ENCODE assay signal across 8 cellular contexts in genomic region chr17:1107777-1108559, GRCh38.
DNase-seq lines count a peak whose midpoint lies in the region; ATAC-seq and TF ChIP-seq lines count a peak whose summit lies in the region.

No MANE protein-coding gene starts in this region.

- TF ChIP-seq CTCF in left ventricle myocardium inferior (IDR thresholded peaks at IDR 0.05; ENCODE audit: borderline replicate concordance), result no peak
- TF ChIP-seq CTCF in gastrocnemius medialis (IDR thresholded peaks at IDR 0.05 in 4 of 5, conservative IDR thresholded peaks at IDR 0.05 in 1 of 5), result no peak

- no peaks in the 10 kb centered on the region for H3K27me3 ChIP-seq in left ventricle myocardium inferior (ENCODE audit: low read depth)
- H3K27me3 ChIP-seq in gastrocnemius medialis, result no peaks in the 10 kb centered on the region

- peaks cover 38% of the 10 kb centered on the region for H3K4me1 Mint-ChIP-seq in activated T-cell treated with anti-CD3 and anti-CD28 coated beads, Interleukin-2, amount 50 U/mL, for 72 hours (ENCODE audit: low read depth)

- H3K4me3 ChIP-seq in left ventricle myocardium inferior (peak overlapping the region; percentile 70), gastrocnemius medialis (peak overlapping the region; percentile 64 to 73 (median 68))

- H3K36me3 Mint-ChIP-seq in activated T-cell treated with anti-CD3 and anti-CD28 coated beads, Interleukin-2, amount 50 U/mL, for 72 hours (ENCODE audit: insufficient read depth in 2 of 2), result peaks cover 0 to 5% of the 10 kb centered on the region in 2 donors

- H3K36me3 ChIP-seq in left ventricle myocardium inferior (no peaks in the 10 kb centered on the region), gastrocnemius medialis (no peaks in the 10 kb centered on the region)

- peak; percentile 39 for DNase-seq in HT-29 (ENCODE audit: low spot score)
- DNase-seq in activated T-cell treated with anti-CD3 and anti-CD28 coated beads, Interleukin-2, amount 50 U/mL, for 72 hours, result no peak
- no peak for DNase-seq in left ventricle myocardium inferior
- DNase-seq in gastrocnemius medialis, result no peak
- DNase-seq in DMS114 treated with DMSO at 0.1 percent for 48 hours (lab: John Stamatoyannopoulos, UW; ENCODE audit: unreplicated experiment), result no peak
- no peak for DNase-seq in stimulated activated CD4-positive, alpha-beta T cell treated with anti-CD3 and anti-CD28 coated beads, Interleukin-4, amount 100 ng/mL, for 24 hours
- no peak for DNase-seq in NCI-H1436 (lab: John Stamatoyannopoulos, UW)

- no peak for ATAC-seq in activated T-cell treated with anti-CD3 and anti-CD28 coated beads, Interleukin-2, amount 50 U/mL, for 72 hours (replicated peaks in 1 of 2)
- ATAC-seq in gastrocnemius medialis (no peak), GM21390 (IDR thresholded peaks at IDR 0.05; ENCODE audit: unreplicated experiment) (no peak)

- no peak overlapping the region for H3K27ac Mint-ChIP-seq in activated T-cell treated with anti-CD3 and anti-CD28 coated beads, Interleukin-2, amount 50 U/mL, for 72 hours

- no peaks in the 10 kb centered on the region for H3K9me3 Mint-ChIP-seq in activated T-cell treated with anti-CD3 and anti-CD28 coated beads, Interleukin-2, amount 50 U/mL, for 72 hours

- no peaks in the 10 kb centered on the region for H3K27me3 Mint-ChIP-seq in activated T-cell treated with anti-CD3 and anti-CD28 coated beads, Interleukin-2, amount 50 U/mL, for 72 hours (ENCODE audit: low read depth)

- no peaks in the 10 kb centered on the region for H3K9me3 ChIP-seq in left ventricle myocardium inferior (replicated peaks)
- H3K9me3 ChIP-seq in gastrocnemius medialis, result no peaks in the 10 kb centered on the region

- peak in 1 of 2 donors; percentile 9 for TF ChIP-seq POLR2A in gastrocnemius medialis (IDR thresholded peaks at IDR 0.05)

- in situ Hi-C loops in gastrocnemius medialis (cut with MboI; ENCODE audit: low sequenced_read_pairs in 4 of 4), result no loop called here

- peaks cover 97% of the 10 kb centered on the region for H3K4me1 ChIP-seq in left ventricle myocardium inferior
- H3K4me1 ChIP-seq in gastrocnemius medialis, result peaks cover 47 to 80% of the 10 kb centered on the region in 2 donors

- intact Hi-C loops in left ventricle myocardium inferior (cut with micrococcal nuclease), result no loop called here
- intact Hi-C loops in gastrocnemius medialis (cut with DNase I; ENCODE audit: low total_unique reads), result no loop called here

- H3K27ac ChIP-seq in left ventricle myocardium inferior (replicated peaks), result peak overlapping the region; percentile 98
- peak overlapping the region; percentile 71 to 88 (median 78) for H3K27ac ChIP-seq in gastrocnemius medialis

- H3K4me3 Mint-ChIP-seq in activated T-cell treated with anti-CD3 and anti-CD28 coated beads, Interleukin-2, amount 50 U/mL, for 72 hours, result peak overlapping the region; percentile 59 to 90
